In genomic region chr2:238273433-238273832, GRCh38 we compare ENCODE assay signal across 7 cellular contexts. TPM values are rescaled to one million over a fixed set of nuclear protein-coding genes. Genes with fewer than 3 reads are reported as not detected.
DNase-seq lines count a peak whose midpoint lies in the region; ATAC-seq and TF ChIP-seq lines count a peak whose summit lies in the region.
"Not testable (repeated sequence)": the region's sequence is repeated elsewhere in the genome, so short reads cannot be mapped to it uniquely, and the experiment has no call there.

No MANE protein-coding gene starts in this region.

- TF ChIP-seq CTCF in HL-60 (IDR thresholded peaks at IDR 0.05; ENCODE audit: insufficient read depth, low read length); transverse colon (IDR thresholded peaks at IDR 0.05): not testable (repeated sequence)

- peak overlapping the region; percentile 46 for H3K27ac Mint-ChIP-seq in activated T-helper 17 cell treated with anti-CD3 and anti-CD28 coated beads, Interleukin-2, amount 50 U/mL, for 72 hours
- H3K27ac Mint-ChIP-seq in natural killer cell treated with Interleukin-12 subunit alpha and Interleukin-12 subunit beta and Interleukin-15 and Interleukin-18, amount 100 ng/mL, for 72 hours, result not testable (repeated sequence)

- not testable (repeated sequence) for H3K9me3 ChIP-seq in transverse colon

- in situ Hi-C loops in transverse colon (cut with MboI; ENCODE audit: low pct_ligation_motif_present in 1 of 4, low pct_unique_long_range_greater_than_20kb in 1 of 4, low sequenced_read_pairs in 3 of 4), result loop anchor here in 1 of 4 donors (25.0 kb wide), 1 partner anchor 411 kb away; the partner anchor contains the start of gene RAMP1

- H3K4me3 ChIP-seq in HL-60 (replicated peaks; ENCODE audit: insufficient read depth, low read length); transverse colon: not testable (repeated sequence)

- peaks cover 0 to 21% (median 18%) of the 10 kb centered on the region in 4 donors for H3K4me1 ChIP-seq in transverse colon

- H3K27ac ChIP-seq in HL-60 (replicated peaks) (peak overlapping the region; percentile 27; the same call in 1 of the 2 replicates), transverse colon (peak overlapping the region; percentile 50 to 77 (median 70))

- intact Hi-C loops in left colon (cut with DNase I, micrococcal nuclease); transverse colon (cut with DNase I; ENCODE audit: low total_unique reads): not testable (repeated sequence)

- not testable (repeated sequence) for ATAC-seq in activated T-helper 17 cell treated with anti-CD3 and anti-CD28 coated beads, Interleukin-2, amount 50 U/mL, for 72 hours (replicated peaks); natural killer cell treated with Interleukin-12 subunit alpha and Interleukin-12 subunit beta and Interleukin-15 and Interleukin-18, amount 100 ng/mL, for 72 hours
- peak; percentile 44 for ATAC-seq in esophagus mucosa
- ATAC-seq in left colon, result peak; percentile 81

- not testable (repeated sequence) for H3K27me3 Mint-ChIP-seq in activated T-helper 17 cell treated with anti-CD3 and anti-CD28 coated beads, Interleukin-2, amount 50 U/mL, for 72 hours; natural killer cell treated with Interleukin-12 subunit alpha and Interleukin-12 subunit beta and Interleukin-15 and Interleukin-18, amount 100 ng/mL, for 72 hours

- TF ChIP-seq POLR2A in transverse colon (IDR thresholded peaks at IDR 0.05), result not testable (repeated sequence)

- peaks cover 74% of the 10 kb centered on the region for H3K36me3 Mint-ChIP-seq in activated T-helper 17 cell treated with anti-CD3 and anti-CD28 coated beads, Interleukin-2, amount 50 U/mL, for 72 hours (ENCODE audit: low read depth)
- H3K36me3 Mint-ChIP-seq in natural killer cell treated with Interleukin-12 subunit alpha and Interleukin-12 subunit beta and Interleukin-15 and Interleukin-18, amount 100 ng/mL, for 72 hours, result peaks cover 10% of the 10 kb centered on the region

- not testable (repeated sequence) for H3K27me3 ChIP-seq in HL-60 (ENCODE audit: insufficient read depth, poor library complexity, severe bottlenecking); transverse colon

- not testable (repeated sequence) for H3K4me1 Mint-ChIP-seq in activated T-helper 17 cell treated with anti-CD3 and anti-CD28 coated beads, Interleukin-2, amount 50 U/mL, for 72 hours; natural killer cell treated with Interleukin-12 subunit alpha and Interleukin-12 subunit beta and Interleukin-15 and Interleukin-18, amount 100 ng/mL, for 72 hours (ENCODE audit: low read depth in 2 of 2)

- peaks cover 0 to 46% (median 12%) of the 10 kb centered on the region in 4 donors for H3K36me3 ChIP-seq in transverse colon

- not testable (repeated sequence) for H3K4me3 Mint-ChIP-seq in activated T-helper 17 cell treated with anti-CD3 and anti-CD28 coated beads, Interleukin-2, amount 50 U/mL, for 72 hours; natural killer cell treated with Interleukin-12 subunit alpha and Interleukin-12 subunit beta and Interleukin-15 and Interleukin-18, amount 100 ng/mL, for 72 hours

- WGBS in transverse colon (ENCODE audit: low coverage in 1 of 2), 2 donors, result 65 to 92% methylated on average over 2 to 10 of the region's 10 CpGs

- H3K9me3 Mint-ChIP-seq in activated T-helper 17 cell treated with anti-CD3 and anti-CD28 coated beads, Interleukin-2, amount 50 U/mL, for 72 hours; natural killer cell treated with Interleukin-12 subunit alpha and Interleukin-12 subunit beta and Interleukin-15 and Interleukin-18, amount 100 ng/mL, for 72 hours: not testable (repeated sequence)

- DNase-seq in HL-60 (ENCODE audit: low read depth in 1 of 2, low spot score in 1 of 2) (peak in 1 of 2 experiments; percentile 77), NOMO-1 treated with DMSO at 0.1 percent for 48 hours (lab: John Stamatoyannopoulos, UW; ENCODE audit: unreplicated experiment) (peak; percentile 43), left colon (peak in 1 of 2 donors; percentile 67), transverse colon (peak; percentile 66)
- peak; percentile 20 for DNase-seq in natural killer cell treated with Interleukin-12 subunit alpha and Interleukin-12 subunit beta and Interleukin-15 and Interleukin-18, amount 100 ng/mL, for 72 hours (ENCODE audit: low spot score)

- TF ChIP-seq EP300 in transverse colon (IDR thresholded peaks at IDR 0.05; ENCODE audit: low read depth), result not testable (repeated sequence)

RNA-seq across cellular contexts. Expression of gene PER2, which starts 15.0 kb away (rescaled TPM):
- total RNA-seq in activated T-helper 17 cell treated with anti-CD3 and anti-CD28 coated beads, Interleukin-2, amount 50 U/mL, for 72 hours, result 10 to 100 TPM in 1 of 2 donors, 1 to 10 TPM in 1; 6.2 to 23.7 TPM
- total RNA-seq in esophagus mucosa, result 18.7 TPM
- total RNA-seq in left colon, result 10 to 100 TPM; 16.9 to 35.4 TPM
- total RNA-seq in natural killer cell treated with Interleukin-12 subunit alpha and Interleukin-12 subunit beta and Interleukin-15 and Interleukin-18, amount 100 ng/mL, for 72 hours, result 10 to 100 TPM; 13.8 to 18.4 TPM
- 10 to 100 TPM; 19.1 to 67.3 (median 32.3) TPM for total RNA-seq in transverse colon

RNA-seq across cellular contexts. Expression of gene HES6, which starts 33.6 kb away (rescaled TPM):
- 1 to 10 TPM; 1.3 to 4.8 TPM for total RNA-seq in activated T-helper 17 cell treated with anti-CD3 and anti-CD28 coated beads, Interleukin-2, amount 50 U/mL, for 72 hours
- total RNA-seq in esophagus mucosa (2.2 TPM), left colon (10 to 100 TPM; 32.0 to 54.8 TPM), transverse colon (10 to 100 TPM; 15.0 to 94.5 (median 31.7) TPM)
- total RNA-seq in natural killer cell treated with Interleukin-12 subunit alpha and Interleukin-12 subunit beta and Interleukin-15 and Interleukin-18, amount 100 ng/mL, for 72 hours, result 10 to 100 TPM in 1 of 2 donors, 1 to 10 TPM in 1; 5.7 to 11.3 TPM

RNA-seq across cellular contexts. Expression of gene TRAF3IP1, which starts 46.9 kb away (rescaled TPM):
- 1 to 10 TPM; 3.4 to 7.2 TPM for total RNA-seq in activated T-helper 17 cell treated with anti-CD3 and anti-CD28 coated beads, Interleukin-2, amount 50 U/mL, for 72 hours
- total RNA-seq in esophagus mucosa, result 10.8 TPM
- 10 to 100 TPM; 18.0 to 23.3 TPM for total RNA-seq in left colon
- 10 to 100 TPM in 1 of 2 donors, 1 to 10 TPM in 1; 7.9 to 10.6 TPM for total RNA-seq in natural killer cell treated with Interleukin-12 subunit alpha and Interleukin-12 subunit beta and Interleukin-15 and Interleukin-18, amount 100 ng/mL, for 72 hours
- 10 to 100 TPM in 3 of 4 donors, 1 to 10 TPM in 1; 1.1 to 14.1 (median 10.4) TPM for total RNA-seq in transverse colon
